In the genomic region with DNA sequence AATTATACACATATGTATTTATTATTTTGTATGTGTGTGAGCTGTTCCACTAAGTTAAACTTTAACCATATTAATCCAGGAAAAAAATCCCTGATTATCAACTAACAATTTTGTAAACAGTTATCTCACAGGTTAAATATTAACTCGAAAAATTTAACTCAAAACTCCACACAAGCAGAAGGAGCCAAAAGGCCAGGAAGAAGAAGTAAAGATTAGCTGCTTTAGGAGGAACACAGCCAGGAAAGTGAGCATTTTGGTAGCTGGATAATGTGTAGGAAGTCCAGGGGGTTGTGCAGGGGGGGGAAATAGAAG, we compare ENCODE assay signal across 32 cellular contexts.
DNase-seq lines count a peak whose midpoint lies in the region; ATAC-seq, FAIRE-seq and TF ChIP-seq lines count a peak whose summit lies in the region.
"Had no signal": no experiment of that assay in that cellular context is flagged by ENCODE, and none has a peak within 500 bp of the region (broad histone marks: within the 10 kb centered on the region; RNA-seq: fewer than 3 reads in every experiment).

No MANE protein-coding gene starts in this region.

- H3K9me3 ChIP-seq in endocrine pancreas (ENCODE audit: control insufficient read depth, low read length): no peaks in the 10 kb centered on the region
- H3K9me3 ChIP-seq in liver (ENCODE audit: control insufficient read depth in 4 of 4, low read length in 3 of 4): no peaks in the 10 kb centered on the region
- H3K9me3 ChIP-seq in small intestine (ENCODE audit: control insufficient read depth, low read depth): no peaks in the 10 kb centered on the region
- H3K9me3 ChIP-seq: BLaER1, esophagus squamous epithelium, SK-N-SH, testis, uterus had no signal

- ATAC-seq in GM19395 (IDR thresholded peaks at IDR 0.05; ENCODE audit: unreplicated experiment): no peak
- no peak for ATAC-seq in GM18502 (IDR thresholded peaks at IDR 0.05; ENCODE audit: poor library complexity, unreplicated experiment)
- ATAC-seq: activated CD8-positive, alpha-beta memory T cell treated with anti-CD3 and anti-CD28 coated beads, Interleukin-2, amount 10 ng/mL, durations not matched to agents 7 days and 5 days; stimulated activated naive CD8-positive, alpha-beta T cell treated with anti-CD3 and anti-CD28 coated beads, Interleukin-15, Interleukin-2, amounts not matched to agents 100 U/mL and 50 U/mL, for 24 hours had no signal

- no peak for TF ChIP-seq CTCF in liver (IDR thresholded peaks at IDR 0.05; ENCODE audit: low read depth, low read length, missing input control)

- H3K27ac ChIP-seq in liver (ENCODE audit: low read depth in 1 of 2, low read length in 2 of 2) (peak overlapping the region; percentile 85 to 94), small intestine (ENCODE audit: low read depth in 1 of 2, low read length in 1 of 2) (peak overlapping the region in 1 of 2 donors; percentile 80)
- H3K27ac ChIP-seq: BLaER1, esophagus squamous epithelium, HL-60, testis, uterus had no signal

- no peak overlapping the region for H3K9ac ChIP-seq in endocrine pancreas (ENCODE audit: control insufficient read depth, insufficient read depth, low read length)
- H3K9ac ChIP-seq in liver (ENCODE audit: low read depth in 1 of 2, low read length in 2 of 2): peak overlapping the region in 1 of 2 donors; percentile 91
- H3K9ac ChIP-seq: BLaER1, SK-N-SH had no signal

- WGBS in liver: 11% methylated on average over 1 of the region's 1 CpG
- WGBS in small intestine, 3 donors: 12 to 45% (median 22%) methylated on average over 1 of the region's 1 CpG

- H3K4me1 ChIP-seq in endocrine pancreas (ENCODE audit: control insufficient read depth, insufficient read depth, low read length) (peaks cover 32% of the 10 kb centered on the region), liver (ENCODE audit: control insufficient read depth in 4 of 4, insufficient read depth in 4 of 4, low read length in 3 of 4) (peaks cover 6 to 47% (median 28%) of the 10 kb centered on the region in 4 donors), small intestine (ENCODE audit: control insufficient read depth in 2 of 2, insufficient read depth in 1 of 2, low read depth in 1 of 2, low read length in 1 of 2) (peaks cover 10 to 15% of the 10 kb centered on the region in 2 donors)
- H3K4me1 ChIP-seq: BLaER1, uterus had no signal

- H3K36me3 ChIP-seq in endocrine pancreas (ENCODE audit: control insufficient read depth, insufficient read depth, low read length) (no peaks in the 10 kb centered on the region), liver (ENCODE audit: control insufficient read depth in 4 of 4, insufficient read depth in 3 of 4, low read depth in 1 of 4, low read length in 3 of 4) (no peaks in the 10 kb centered on the region), small intestine (ENCODE audit: control insufficient read depth in 2 of 2, insufficient read depth in 2 of 2, low read length in 2 of 2) (peaks cover 0 to 1% of the 10 kb centered on the region in 2 donors)
- H3K36me3 ChIP-seq: BLaER1, esophagus squamous epithelium, uterus had no signal

- H3K27me3 ChIP-seq in endocrine pancreas (ENCODE audit: control insufficient read depth, insufficient read depth, low read length): no peaks in the 10 kb centered on the region
- H3K27me3 ChIP-seq in liver (ENCODE audit: control insufficient read depth in 4 of 4, insufficient read depth in 4 of 4, low read length in 3 of 4): no peaks in the 10 kb centered on the region
- no peaks in the 10 kb centered on the region for H3K27me3 ChIP-seq in small intestine (ENCODE audit: control insufficient read depth in 2 of 2, insufficient read depth in 2 of 2, low read length in 2 of 2)
- H3K27me3 ChIP-seq: BLaER1, esophagus squamous epithelium, testis, uterus had no signal

- peak overlapping the region; percentile 73 for H3K4me3 ChIP-seq in endocrine pancreas (ENCODE audit: control insufficient read depth, insufficient read depth, low read length)
- peak overlapping the region in 2 of 3 donors; percentile 34 to 42 for H3K4me3 ChIP-seq in liver (ENCODE audit: low read depth in 1 of 3, low read length in 3 of 3)
- H3K4me3 ChIP-seq in small intestine (ENCODE audit: low read depth in 1 of 2, low read length in 2 of 2): peak overlapping the region in 1 of 2 donors; percentile 7
- H3K4me3 ChIP-seq: BLaER1, esophagus squamous epithelium, smooth muscle cell, testis, uterus had no signal

- FAIRE-seq in small intestine (lab: Jason Lieb, UNC): peak; percentile 15
- FAIRE-seq: astrocyte, endometrium, frontal cortex, GM12892, H54 had no signal

- peak; percentile 40 for DNase-seq in DMS53 (lab: John Stamatoyannopoulos, UW)
- peak; percentile 66 for DNase-seq in small intestine
- DNase-seq in NCI-H510A treated with DMSO at 0.1 percent for 48 hours (lab: John Stamatoyannopoulos, UW): no peak
- DNase-seq: activated CD4-positive, alpha-beta T cell treated with anti-CD3 and anti-CD28 coated beads, Interleukin-2, amount 50 U/mL, for 4 hours; activated CD4-positive, CD25-positive, alpha-beta regulatory T cell; activated CD8-positive, alpha-beta memory T cell treated with anti-CD3 and anti-CD28 coated beads, Interleukin-2, amount 10 ng/mL, durations not matched to agents 7 days and 5 days; activated T-cell treated with anti-CD3 and anti-CD28 coated beads, Interleukin-2, amount 50 U/mL, for 48 hours; esophagus squamous epithelium; hippocampal formation; midbrain; NCI-H1417; NCI-H2029; NCI-H526; occipital lobe; OCI-M1; retina; SK-N-SH; stimulated activated naive CD8-positive, alpha-beta T cell treated with anti-CD3 and anti-CD28 coated beads, Interleukin-15, Interleukin-2, amounts not matched to agents 100 U/mL and 50 U/mL, for 24 hours; testis; uterus had no signal

- TF ChIP-seq RAD21 in liver (IDR thresholded peaks at IDR 0.05): peak in 1 of 2 donors; percentile 24

TF ChIP-seq in liver, 16 proteins besides CTCF, POLR2A, EP300 and RAD21:
- no peak for TF ChIP-seq FOXA2 (IDR thresholded peaks at IDR 0.05)
- TF ChIP-seq, protein P1, sequence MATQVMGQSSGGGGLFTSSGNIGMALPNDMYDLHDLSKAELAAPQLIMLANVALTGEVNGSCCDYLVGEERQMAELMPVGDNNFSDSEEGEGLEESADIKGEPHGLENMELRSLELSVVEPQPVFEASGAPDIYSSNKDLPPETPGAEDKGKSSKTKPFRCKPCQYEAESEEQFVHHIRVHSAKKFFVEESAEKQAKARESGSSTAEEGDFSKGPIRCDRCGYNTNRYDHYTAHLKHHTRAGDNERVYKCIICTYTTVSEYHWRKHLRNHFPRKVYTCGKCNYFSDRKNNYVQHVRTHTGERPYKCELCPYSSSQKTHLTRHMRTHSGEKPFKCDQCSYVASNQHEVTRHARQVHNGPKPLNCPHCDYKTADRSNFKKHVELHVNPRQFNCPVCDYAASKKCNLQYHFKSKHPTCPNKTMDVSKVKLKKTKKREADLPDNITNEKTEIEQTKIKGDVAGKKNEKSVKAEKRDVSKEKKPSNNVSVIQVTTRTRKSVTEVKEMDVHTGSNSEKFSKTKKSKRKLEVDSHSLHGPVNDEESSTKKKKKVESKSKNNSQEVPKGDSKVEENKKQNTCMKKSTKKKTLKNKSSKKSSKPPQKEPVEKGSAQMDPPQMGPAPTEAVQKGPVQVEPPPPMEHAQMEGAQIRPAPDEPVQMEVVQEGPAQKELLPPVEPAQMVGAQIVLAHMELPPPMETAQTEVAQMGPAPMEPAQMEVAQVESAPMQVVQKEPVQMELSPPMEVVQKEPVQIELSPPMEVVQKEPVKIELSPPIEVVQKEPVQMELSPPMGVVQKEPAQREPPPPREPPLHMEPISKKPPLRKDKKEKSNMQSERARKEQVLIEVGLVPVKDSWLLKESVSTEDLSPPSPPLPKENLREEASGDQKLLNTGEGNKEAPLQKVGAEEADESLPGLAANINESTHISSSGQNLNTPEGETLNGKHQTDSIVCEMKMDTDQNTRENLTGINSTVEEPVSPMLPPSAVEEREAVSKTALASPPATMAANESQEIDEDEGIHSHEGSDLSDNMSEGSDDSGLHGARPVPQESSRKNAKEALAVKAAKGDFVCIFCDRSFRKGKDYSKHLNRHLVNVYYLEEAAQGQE (IDR thresholded peaks at IDR 0.05): peak; percentile 48
